13 cellular contexts compared by ENCODE assay signal in genomic region chr2:74864728-74865722, GRCh38. TPM values are rescaled to one million over a fixed set of nuclear protein-coding genes. Genes with fewer than 3 reads are reported as not detected.
DNase-seq lines count a peak whose midpoint lies in the region; ATAC-seq and TF ChIP-seq lines count a peak whose summit lies in the region.
"Had no signal": no experiment of that assay in that cellular context is flagged by ENCODE, and none has a peak within 500 bp of the region (broad histone marks: within the 10 kb centered on the region; RNA-seq: fewer than 3 reads in every experiment).

No MANE protein-coding gene starts in this region.

- no peak for ATAC-seq in HG03520 (IDR thresholded peaks at IDR 0.05; ENCODE audit: unreplicated experiment)
- ATAC-seq in HG03565 (IDR thresholded peaks at IDR 0.05; ENCODE audit: unreplicated experiment) = no peak
- ATAC-seq: T-cell had no signal

- H3K27me3 ChIP-seq in stomach = no peaks in the 10 kb centered on the region
- H3K27me3 ChIP-seq: suprapubic skin had no signal

- H3K9me3 ChIP-seq in stomach = no peaks in the 10 kb centered on the region
- H3K9me3 ChIP-seq: suprapubic skin had no signal

- peak overlapping the region in 4 of 5 donors; percentile 2 to 68 (median 55) for H3K27ac ChIP-seq in stomach
- H3K27ac ChIP-seq: suprapubic skin had no signal

- TF ChIP-seq EP300 in stomach (IDR thresholded peaks at IDR 0.05) = no peak

- WGBS in stomach, 5 donors = 83 to 88% (median 87%) methylated on average over 19 to 20 of the region's 20 CpGs

- DNase-seq in NCI-H1694 (lab: John Stamatoyannopoulos, UW) (peak; percentile 9), NCI-H1694 treated with DMSO at 0.1 percent for 48 hours (lab: John Stamatoyannopoulos, UW) (no peak), SK-MEL-5 (ENCODE audit: low read depth, low spot score) (peak; percentile 35), glomerular visceral epithelial cell (ENCODE audit: extremely low spot score) (peak; percentile 74), stomach (no peak), DMS114 treated with DMSO at 0.1 percent for 48 hours (lab: John Stamatoyannopoulos, UW; ENCODE audit: unreplicated experiment) (no peak)
- DNase-seq: effector CD8-positive, alpha-beta T cell; NCI-H146; stimulated activated CD4-positive, alpha-beta T cell treated with anti-CD3 and anti-CD28 coated beads, Interleukin-15, amount 100 ng/mL, for 24 hours; T-cell had no signal

- in situ Hi-C loops in SK-MEL-5 (cut with HindIII; ENCODE audit: low pct_unique_long_range_greater_than_20kb, low sequenced_read_pairs) = no loop called here

- no peaks in the 10 kb centered on the region for H3K36me3 ChIP-seq in stomach
- H3K36me3 ChIP-seq: suprapubic skin had no signal

- H3K4me3 ChIP-seq in stomach = no peak overlapping the region
- H3K4me3 ChIP-seq: suprapubic skin had no signal

- TF ChIP-seq POLR2A in stomach (IDR thresholded peaks at IDR 0.05) = no peak

- H3K4me1 ChIP-seq in stomach = peaks cover 49 to 89% (median 54%) of the 10 kb centered on the region in 4 donors

- intact Hi-C loops in stomach (cut with DNase I; ENCODE audit: low total_unique reads) = no loop called here

- no peak for TF ChIP-seq CTCF in stomach (IDR thresholded peaks at IDR 0.05)

RNA-seq across cellular contexts. Expression of gene HK2, which starts 31.1 kb away (rescaled TPM):
- total RNA-seq in SK-MEL-5 (2014; rRNA removed; shearing (Covaris generic)) = 39.2 and 52.1 TPM in 2 replicates
- polyA plus RNA-seq in SK-MEL-5 (2015; cell fraction: cytosol; rRNA removed) = 60.6 and 84.9 TPM in 2 replicates
- polyA plus RNA-seq in SK-MEL-5 (2015; cell fraction: nucleus; rRNA removed) = 55.2 and 82.1 TPM in 2 replicates
- total RNA-seq in stomach = 10 to 100 TPM in 4 of 5 donors, 1 to 10 TPM in 1; 5.8 to 45.2 (median 19.7) TPM
- polyA plus RNA-seq in stomach = 10 to 100 TPM in 1 of 3 donors, 1 to 10 TPM in 2; 4.8 to 14.4 (median 6.6) TPM

Comparison
In these comparisons a context has a peak if more than half of its experiments do, and no peak if none do; other contexts are left out.
1. DNase-seq: peak in NCI-H1694 (single experiment), SK-MEL-5 (single experiment) and glomerular visceral epithelial cell (single experiment); none in NCI-H1694 treated with DMSO at 0.1 percent for 48 hours (single experiment), stomach (single experiment) and DMS114 treated with DMSO at 0.1 percent for 48 hours (single experiment).